28 cellular contexts compared by ENCODE assay signal in genomic region chr11:112504056-112504455, GRCh38.
"Had no signal": no experiment of that assay in that cellular context is flagged by ENCODE, and none has a peak within 500 bp of the region (broad histone marks: within the 10 kb centered on the region; RNA-seq: fewer than 3 reads in every experiment).

No MANE protein-coding gene starts in this region.

- ATAC-seq: activated CD4-positive, alpha-beta T cell treated with anti-CD3 and anti-CD28 coated beads for 36 hours; activated T-cell treated with anti-CD3 and anti-CD28 coated beads, Interleukin-2, amount 50 U/mL, for 4 hours; heart right ventricle; left lobe of liver; lower lobe of right lung; naive thymus-derived CD8-positive, alpha-beta T cell; right lobe of liver; stimulated activated memory B cell treated with anti-CD40 and anti-IgM and Interleukin-4, amounts not matched to agents 10 μg/mL and 1 μg/mL and 100 μg/mL, for 72 hours had no signal

- H3K27me3 ChIP-seq: neural progenitor cell, right lobe of liver, tibial nerve, uterus had no signal

- FAIRE-seq: kidney, small intestine had no signal

- H3K4me1 ChIP-seq: heart right ventricle, lower lobe of right lung, neural progenitor cell, right lobe of liver, stomach, suprapubic skin, tibial nerve, uterus had no signal

- H3K9me3 ChIP-seq: heart right ventricle, lower lobe of right lung, right lobe of liver, stomach, suprapubic skin, tibial nerve, uterus had no signal

- DNase-seq: activated B cell treated with CpG ODN at 0.5 μM for 24 hours; activated CD4-positive, alpha-beta T cell treated with anti-CD3 and anti-CD28 coated beads for 36 hours; activated CD4-positive, alpha-beta T cell treated with anti-CD3 and anti-CD28 coated beads, Interleukin-2, amount 50 U/mL, for 4 hours; activated CD8-positive, alpha-beta memory T cell treated with anti-CD3 and anti-CD28 coated beads, Interleukin-2, amount 50 U/mL, for 48 hours; activated naive CD4-positive, alpha-beta T cell treated with Interleukin-2 at 50 U/mL for 16 hours; activated naive CD8-positive, alpha-beta T cell treated with anti-CD3 and anti-CD28 coated beads for 36 hours; activated T-cell treated with anti-CD3 and anti-CD28 coated beads, Interleukin-2, amount 50 U/mL, for 4 hours; amniotic stem cell; cerebellar nuclear complex; cortex of kidney; endodermal cell; heart right ventricle; kidney; lower lobe of right lung; naive thymus-derived CD8-positive, alpha-beta T cell; posterior cingulate gyrus; right lobe of liver; small intestine; stimulated activated CD4-positive, alpha-beta T cell treated with anti-CD3 and anti-CD28 coated beads, Interleukin-2, amount 100 ng/mL, for 24 hours; stomach; T1000; uterus had no signal

- H3K36me3 ChIP-seq: heart right ventricle, lower lobe of right lung, neural progenitor cell, right lobe of liver, stomach, suprapubic skin, tibial nerve, uterus had no signal

- H3K4me2 ChIP-seq: neural progenitor cell had no signal

- H3K9ac ChIP-seq: neural progenitor cell had no signal

- H3K27ac ChIP-seq: epithelial cell of prostate, heart right ventricle, lower lobe of right lung, neural progenitor cell, right lobe of liver, stomach, suprapubic skin, tibial nerve, uterus had no signal

- H2AFZ ChIP-seq: neural progenitor cell had no signal

- H3K4me3 ChIP-seq: heart right ventricle, lower lobe of right lung, neural progenitor cell, right lobe of liver, stomach, suprapubic skin, tibial nerve, uterus had no signal
